19 cellular contexts compared by ENCODE assay signal in genomic region chr21:39085843-39086415, GRCh38.
DNase-seq lines count a peak whose midpoint lies in the region; ATAC-seq and TF ChIP-seq lines count a peak whose summit lies in the region.
"Had no signal": no experiment of that assay in that cellular context is flagged by ENCODE, and none has a peak within 500 bp of the region (broad histone marks: within the 10 kb centered on the region; RNA-seq: fewer than 3 reads in every experiment).

No MANE protein-coding gene starts in this region.

- H3K27ac Mint-ChIP-seq in type B pancreatic cell = no peak overlapping the region

- no peak for DNase-seq in Right ventricle myocardium inferior (ENCODE audit: missing footprints)
- DNase-seq in cardiac septum (ENCODE audit: low spot score) = no peak
- DNase-seq in RPMI8226 = peak; percentile 52
- DNase-seq in left ventricle myocardium inferior = no peak
- DNase-seq in type B pancreatic cell (ENCODE audit: extremely low spot score, unreplicated experiment) = no peak
- no peak for DNase-seq in NCI-H526 treated with DMSO at 0.1 percent for 48 hours (lab: John Stamatoyannopoulos, UW)
- DNase-seq: Calu3; CD8-positive, alpha-beta memory T cell; GOT3; Kasumi-1; MG63; NCI-H1417; NCI-H1694 treated with DMSO at 0.1 percent for 48 hours; NCI-H446 treated with DMSO at 0.1 percent for 48 hours; NCI-H69 had no signal

- TF ChIP-seq CTCF in left ventricle myocardium inferior (IDR thresholded peaks at IDR 0.05; ENCODE audit: borderline replicate concordance) (no peak), type B pancreatic cell (conservative IDR thresholded peaks at IDR 0.05) (no peak)

- no peaks in the 10 kb centered on the region for H3K9me3 Mint-ChIP-seq in type B pancreatic cell
- H3K9me3 Mint-ChIP-seq: CD8-positive, alpha-beta memory T cell had no signal

- no peak overlapping the region for H3K4me3 ChIP-seq in left ventricle myocardium inferior
- H3K4me3 ChIP-seq in skeletal muscle tissue (ENCODE audit: low read length in 3 of 3) = no peak overlapping the region
- H3K4me3 ChIP-seq: MG63 had no signal

- peaks cover 49% of the 10 kb centered on the region for H3K4me1 ChIP-seq in left ventricle myocardium inferior
- H3K4me1 ChIP-seq in skeletal muscle tissue (ENCODE audit: control insufficient read depth in 3 of 3, insufficient read depth in 3 of 3, low read length in 3 of 3) = peaks cover 31 to 57% (median 55%) of the 10 kb centered on the region in 3 donors

- no peak overlapping the region for H3K9ac ChIP-seq in skeletal muscle tissue (ENCODE audit: low read depth in 1 of 3, low read length in 3 of 3)

- H3K36me3 ChIP-seq in left ventricle myocardium inferior = no peaks in the 10 kb centered on the region
- H3K36me3 ChIP-seq in skeletal muscle tissue (ENCODE audit: control insufficient read depth in 3 of 3, insufficient read depth in 3 of 3, low read length in 3 of 3) = no peaks in the 10 kb centered on the region
- H3K36me3 ChIP-seq: MG63 had no signal

- no peak overlapping the region for H3K4me3 Mint-ChIP-seq in type B pancreatic cell
- H3K4me3 Mint-ChIP-seq: CD8-positive, alpha-beta memory T cell had no signal

- H3K27me3 ChIP-seq in left ventricle myocardium inferior (ENCODE audit: low read depth) = no peaks in the 10 kb centered on the region
- no peaks in the 10 kb centered on the region for H3K27me3 ChIP-seq in skeletal muscle tissue (ENCODE audit: control insufficient read depth in 3 of 3, insufficient read depth in 3 of 3, low read length in 3 of 3)
- H3K27me3 ChIP-seq: MG63 had no signal

- ATAC-seq in Right ventricle myocardium inferior (peak; percentile 7), GM18909 (IDR thresholded peaks at IDR 0.05; ENCODE audit: poor library complexity, unreplicated experiment) (no peak)
- ATAC-seq: HCT116 had no signal

- intact Hi-C loops in Right ventricle myocardium inferior (cut with DNase I) = loop anchor here (2.0 to 5.0 kb wide), 3 partner anchors 129 to 281 kb away; partner anchors contain the start of gene ETS2
- intact Hi-C loops in cardiac septum (cut with DNase I) = loop anchor here (2.0 to 5.0 kb wide), 4 partner anchors 41 to 281 kb away; partner anchors contain the start of gene ETS2
- intact Hi-C loops in left ventricle myocardium inferior (cut with micrococcal nuclease) = no loop called here

- peaks cover 15% of the 10 kb centered on the region for H3K27me3 Mint-ChIP-seq in type B pancreatic cell

- H3K27ac ChIP-seq in left ventricle myocardium inferior (replicated peaks) = peak overlapping the region; percentile 94
- H3K27ac ChIP-seq in skeletal muscle tissue (ENCODE audit: low read depth, low read length) = peak overlapping the region; percentile 100
- H3K27ac ChIP-seq: C4-2B had no signal

- peaks cover 11% of the 10 kb centered on the region for H3K4me1 Mint-ChIP-seq in type B pancreatic cell (ENCODE audit: unreplicated experiment)
- H3K4me1 Mint-ChIP-seq: CD8-positive, alpha-beta memory T cell had no signal

- H3K36me3 Mint-ChIP-seq in type B pancreatic cell = no peaks in the 10 kb centered on the region
- H3K36me3 Mint-ChIP-seq: CD8-positive, alpha-beta memory T cell had no signal

- H3K9me3 ChIP-seq in left ventricle myocardium inferior (replicated peaks) = no peaks in the 10 kb centered on the region
- H3K9me3 ChIP-seq in skeletal muscle tissue (ENCODE audit: control insufficient read depth in 3 of 3, low read length in 3 of 3) = no peaks in the 10 kb centered on the region
- H3K9me3 ChIP-seq: MG63 had no signal
